ENCODE assay signal across 1 cellular context in the genomic region with DNA sequence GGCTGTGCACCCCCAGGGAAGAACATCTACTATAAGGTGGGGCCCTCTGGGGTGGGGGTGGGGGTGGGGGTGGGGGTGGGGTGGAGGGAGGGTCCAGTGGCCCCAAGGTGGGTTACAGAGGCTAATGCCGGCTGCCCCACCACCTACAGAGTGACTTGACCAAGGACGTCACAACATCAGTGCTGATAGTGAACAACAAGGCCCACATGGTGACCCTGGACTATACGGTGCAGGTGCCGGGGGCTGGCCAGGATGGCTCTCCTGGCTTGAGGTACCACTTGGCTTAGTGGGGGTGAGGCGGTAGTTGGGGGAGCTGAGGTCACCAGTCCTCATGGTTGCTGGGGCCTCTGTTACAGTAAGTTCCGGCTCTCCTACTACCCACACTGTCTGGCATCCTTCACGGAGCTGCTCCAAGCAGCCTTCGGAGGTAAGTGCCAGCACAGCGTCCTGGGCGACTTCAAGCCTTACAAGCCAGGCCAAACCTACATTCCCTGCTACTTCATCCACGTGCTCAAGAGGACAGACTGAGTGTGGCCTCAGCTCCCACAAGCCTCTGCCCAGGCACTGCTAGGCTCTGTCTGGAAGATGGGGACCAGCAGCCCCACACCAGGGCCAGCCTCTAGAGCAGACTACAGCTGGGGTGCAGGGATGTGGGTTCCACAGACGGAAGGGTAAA.
TF ChIP-seq lines count a peak whose summit lies in the region.

No MANE protein-coding gene starts in this region.

TF ChIP-seq in HepG2, 621 proteins besides CTCF, POLR2A, EP300 and RAD21:
- TF ChIP-seq MED1 (CRISPR knock-in tag; IDR thresholded peaks at IDR 0.05) (no peak), ZNF687 (CRISPR knock-in tag; IDR thresholded peaks at IDR 0.05) (peak; percentile 23; the same call in 1 of the 2 replicates), ZNF770 (CRISPR knock-in tag; IDR thresholded peaks at IDR 0.05) (no peak), FOXO4 (CRISPR knock-in tag; conservative IDR thresholded peaks at IDR 0.05) (0 out of 2 replicates have a peak, but pooled peaks have one; percentile 87), XRCC5 (optimal IDR thresholded peaks at IDR 0.05; ENCODE audit: low read length) (no peak), ZNF543 (CRISPR knock-in tag; IDR thresholded peaks at IDR 0.05) (no peak), FOXC1 (CRISPR knock-in tag; IDR thresholded peaks at IDR 0.05; ENCODE audit: borderline replicate concordance) (0 out of 2 replicates have a peak, but pooled peaks have one; percentile 19), ZNF577 (CRISPR knock-in tag; IDR thresholded peaks at IDR 0.05; ENCODE audit: borderline replicate concordance, low read depth) (no peak), ZMYM4 (CRISPR knock-in tag; IDR thresholded peaks at IDR 0.05) (0 out of 2 replicates have a peak, but pooled peaks have one; percentile 32), MTF2 (CRISPR knock-in tag; IDR thresholded peaks at IDR 0.05; ENCODE audit: borderline replicate concordance) (0 out of 2 replicates have a peak, but pooled peaks have one; percentile 40), AHR (CRISPR knock-in tag; IDR thresholded peaks at IDR 0.05) (0 out of 2 replicates have a peak, but pooled peaks have one; percentile 14), ZNF549 (CRISPR knock-in tag; IDR thresholded peaks at IDR 0.05) (no peak), PCBP1 (IDR thresholded peaks at IDR 0.05; ENCODE audit: borderline replicate concordance, low read depth, low read length) (peak; percentile 74; the same call in 1 of the 2 replicates), ATF7 (IDR thresholded peaks at IDR 0.05) (no peak), ATF7 (CRISPR knock-in tag; IDR thresholded peaks at IDR 0.05) (0 out of 2 replicates have a peak, but pooled peaks have one; percentile 6), ZNF367 (CRISPR knock-in tag; IDR thresholded peaks at IDR 0.05; ENCODE audit: borderline replicate concordance) (no peak), MATR3 (CRISPR knock-in tag; IDR thresholded peaks at IDR 0.05) (no peak), HNRNPK (IDR thresholded peaks at IDR 0.05; ENCODE audit: low read depth, low read length, poor library complexity, severe bottlenecking) (peak; percentile 37)
- TF ChIP-seq, protein P1, sequence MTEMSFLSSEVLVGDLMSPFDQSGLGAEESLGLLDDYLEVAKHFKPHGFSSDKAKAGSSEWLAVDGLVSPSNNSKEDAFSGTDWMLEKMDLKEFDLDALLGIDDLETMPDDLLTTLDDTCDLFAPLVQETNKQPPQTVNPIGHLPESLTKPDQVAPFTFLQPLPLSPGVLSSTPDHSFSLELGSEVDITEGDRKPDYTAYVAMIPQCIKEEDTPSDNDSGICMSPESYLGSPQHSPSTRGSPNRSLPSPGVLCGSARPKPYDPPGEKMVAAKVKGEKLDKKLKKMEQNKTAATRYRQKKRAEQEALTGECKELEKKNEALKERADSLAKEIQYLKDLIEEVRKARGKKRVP (CRISPR knock-in tag; IDR thresholded peaks at IDR 0.05), result no peak
- TF ChIP-seq, protein P2, sequence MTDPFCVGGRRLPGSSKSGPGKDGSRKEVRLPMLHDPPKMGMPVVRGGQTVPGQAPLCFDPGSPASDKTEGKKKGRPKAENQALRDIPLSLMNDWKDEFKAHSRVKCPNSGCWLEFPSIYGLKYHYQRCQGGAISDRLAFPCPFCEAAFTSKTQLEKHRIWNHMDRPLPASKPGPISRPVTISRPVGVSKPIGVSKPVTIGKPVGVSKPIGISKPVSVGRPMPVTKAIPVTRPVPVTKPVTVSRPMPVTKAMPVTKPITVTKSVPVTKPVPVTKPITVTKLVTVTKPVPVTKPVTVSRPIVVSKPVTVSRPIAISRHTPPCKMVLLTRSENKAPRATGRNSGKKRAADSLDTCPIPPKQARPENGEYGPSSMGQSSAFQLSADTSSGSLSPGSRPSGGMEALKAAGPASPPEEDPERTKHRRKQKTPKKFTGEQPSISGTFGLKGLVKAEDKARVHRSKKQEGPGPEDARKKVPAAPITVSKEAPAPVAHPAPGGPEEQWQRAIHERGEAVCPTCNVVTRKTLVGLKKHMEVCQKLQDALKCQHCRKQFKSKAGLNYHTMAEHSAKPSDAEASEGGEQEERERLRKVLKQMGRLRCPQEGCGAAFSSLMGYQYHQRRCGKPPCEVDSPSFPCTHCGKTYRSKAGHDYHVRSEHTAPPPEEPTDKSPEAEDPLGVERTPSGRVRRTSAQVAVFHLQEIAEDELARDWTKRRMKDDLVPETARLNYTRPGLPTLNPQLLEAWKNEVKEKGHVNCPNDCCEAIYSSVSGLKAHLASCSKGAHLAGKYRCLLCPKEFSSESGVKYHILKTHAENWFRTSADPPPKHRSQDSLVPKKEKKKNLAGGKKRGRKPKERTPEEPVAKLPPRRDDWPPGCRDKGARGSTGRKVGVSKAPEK (CRISPR knock-in tag; IDR thresholded peaks at IDR 0.05; ENCODE audit: borderline replicate concordance), result no peak
